In the genomic region with DNA sequence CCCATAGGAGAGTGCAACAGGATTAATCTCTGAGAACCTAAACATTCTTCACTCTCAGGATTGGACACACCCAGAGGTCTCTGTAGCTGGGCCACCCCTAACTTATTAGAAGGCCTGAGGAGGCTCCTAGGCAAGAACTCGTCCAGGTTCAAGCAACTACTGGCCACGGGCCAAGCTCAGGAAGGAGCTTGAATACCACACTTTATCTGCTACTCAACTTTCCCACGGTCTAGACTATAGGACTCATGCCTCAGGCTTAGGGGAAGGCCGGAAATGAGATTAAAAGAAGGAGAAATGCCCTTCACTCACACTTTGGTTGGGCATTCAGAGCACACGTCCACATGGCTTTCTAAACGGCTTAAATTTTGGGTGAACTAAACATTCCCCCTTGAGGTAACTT, we compare ENCODE assay signal across 21 cellular contexts.
DNase-seq lines count a peak whose midpoint lies in the region; ATAC-seq, FAIRE-seq and TF ChIP-seq lines count a peak whose summit lies in the region.
"Had no signal": no experiment of that assay in that cellular context is flagged by ENCODE, and none has a peak within 500 bp of the region (broad histone marks: within the 10 kb centered on the region; RNA-seq: fewer than 3 reads in every experiment).

No MANE protein-coding gene starts in this region.

- H3K4me1 ChIP-seq in mammary epithelial cell (ENCODE audit: insufficient read depth, low read length) (no peaks in the 10 kb centered on the region), pancreas (peaks cover 4 to 18% (median 14%) of the 10 kb centered on the region in 3 donors)

- H3K9me3 ChIP-seq in mammary epithelial cell (replicated peaks; ENCODE audit: insufficient read depth, low read length), result no peaks in the 10 kb centered on the region
- no peaks in the 10 kb centered on the region for H3K9me3 ChIP-seq in pancreas
- H3K9me3 ChIP-seq: Peyer's patch, SK-N-SH had no signal

- TF ChIP-seq CTCF in mammary epithelial cell (conservative IDR thresholded peaks at IDR 0.05 in 1 of 2, IDR thresholded peaks at IDR 0.05 in 1 of 2; ENCODE audit: extremely low read depth in 1 of 2, insufficient read depth in 1 of 2, low read depth in 1 of 2, low read length in 2 of 2) (no peak), pancreas (IDR thresholded peaks at IDR 0.05) (no peak)

- no peak overlapping the region for H3K9ac ChIP-seq in mammary epithelial cell (ENCODE audit: insufficient read depth, low read length)
- H3K9ac ChIP-seq: GM23248, SK-N-SH had no signal

- no peak for FAIRE-seq in pancreas (lab: Jason Lieb, UNC)
- FAIRE-seq: G401.6, GM12891 had no signal

- in situ Hi-C loops in mammary epithelial cell (cut with MboI; ENCODE audit: low sequenced_read_pairs in 2 of 2), result no loop called here

- H3K4me2 ChIP-seq in mammary epithelial cell (ENCODE audit: insufficient read depth, low read depth, low read length), result no peak overlapping the region
- H3K4me2 ChIP-seq: SK-N-SH had no signal

- dilution Hi-C loops in mammary epithelial cell (cut with HindIII; ENCODE audit: low sequenced_read_pairs), result no loop called here

- no peak overlapping the region for H2AFZ ChIP-seq in mammary epithelial cell (ENCODE audit: low read depth, low read length)
- H2AFZ ChIP-seq: GM23248 had no signal

- intact Hi-C loops in mammary epithelial cell (cut with micrococcal nuclease) (no loop called here), pancreas (cut with DNase I) (no loop called here)

- DNase-seq in ELR (ENCODE audit: low read depth) (peak; percentile 3), M059J (ENCODE audit: low read depth) (peak; percentile 18), mammary epithelial cell (peak; percentile 12), pancreas (peak in 4 of 6 donors; percentile 28 to 59 (median 46)), activated gamma-delta T cell (lab: John Stamatoyannopoulos, UW) (no peak), globus pallidus (ENCODE audit: low spot score) (no peak)
- DNase-seq: Calu3; CD4-positive, alpha-beta memory T cell; GM23248; NCI-H1417 treated with DMSO at 0.1 percent for 48 hours; NCI-H1930; NCI-H510A; NCI-H774; Peyer's patch; Right ventricle myocardium superior; SK-N-SH had no signal

- ATAC-seq in pancreas (peak in 3 of 4 donors; percentile 36 to 56 (median 54)), GM19351 (IDR thresholded peaks at IDR 0.05; ENCODE audit: unreplicated experiment) (no peak)
- ATAC-seq: HCT116 had no signal

- no TSS peak for BruUV-seq in mammary epithelial cell (replicated peaks; lab: Mats Ljungman, UMichigan)

- no peak overlapping the region for H3K27ac ChIP-seq in mammary epithelial cell (ENCODE audit: insufficient read depth, low read depth, low read length)
- H3K27ac ChIP-seq in pancreas, result no peak overlapping the region
- H3K27ac ChIP-seq: GM23248, HL-60, Peyer's patch had no signal

- 28% methylated on average over 6 of the region's 6 CpGs for WGBS in mammary epithelial cell (ENCODE audit: low coverage, missing lambda C conversion rate)
- WGBS in pancreas, 2 donors, result 28 to 37% methylated on average over 6 of the region's 6 CpGs

- CTCF ChIA-PET in mammary epithelial cell (lab: Charles Lee; ENCODE audit: low non-redundant PET), result no interaction called here

- H3K36me3 ChIP-seq in mammary epithelial cell (ENCODE audit: insufficient read depth, low read length) (no peaks in the 10 kb centered on the region), pancreas (no peaks in the 10 kb centered on the region)
- H3K36me3 ChIP-seq: Peyer's patch had no signal

- H3K79me2 ChIP-seq in mammary epithelial cell (ENCODE audit: insufficient read depth, low read length), result no peaks in the 10 kb centered on the region

- H4K20me1 ChIP-seq in mammary epithelial cell (ENCODE audit: insufficient read depth, low read length), result no peaks in the 10 kb centered on the region

- H3K4me3 ChIP-seq in mammary epithelial cell (replicated peaks in 1 of 3; ENCODE audit: insufficient read depth in 1 of 3, low read depth in 2 of 3, low read length in 3 of 3), result no peak overlapping the region
- no peak overlapping the region for H3K4me3 ChIP-seq in pancreas
- H3K4me3 ChIP-seq: GM23248, Peyer's patch had no signal

- H3K27me3 ChIP-seq in mammary epithelial cell (ENCODE audit: insufficient read depth, low read length), result no peaks in the 10 kb centered on the region
- no peaks in the 10 kb centered on the region for H3K27me3 ChIP-seq in pancreas
- H3K27me3 ChIP-seq: Peyer's patch had no signal

Comparison
In these comparisons a context has a peak if more than half of its experiments do, and no peak if none do; other contexts are left out.
1. DNase-seq: peak in ELR (single experiment), M059J (single experiment), mammary epithelial cell (single experiment) and pancreas (4 of 6); none in activated gamma-delta T cell (single experiment) and globus pallidus (single experiment).